In genomic region chr10:132429281-132430230, GRCh38 we compare ENCODE assay signal across 13 cellular contexts. TPM values are rescaled to one million over a fixed set of nuclear protein-coding genes. Genes with fewer than 3 reads are reported as not detected.
A peak's percentile ranks its signal among the peaks of the same experiment; 100 is the strongest.
DNase-seq lines count a peak whose midpoint lies in the region; ATAC-seq, FAIRE-seq and TF ChIP-seq lines count a peak whose summit lies in the region.
"Had no signal": no experiment of that assay in that cellular context is flagged by ENCODE, and none has a peak within 500 bp of the region (broad histone marks: within the 10 kb centered on the region; RNA-seq: fewer than 3 reads in every experiment).

No MANE protein-coding gene starts in this region.

- H3K27me3 ChIP-seq in endodermal cell (ENCODE audit: control insufficient read depth, insufficient read depth, low read length, poor library complexity, severe bottlenecking) = no peaks in the 10 kb centered on the region
- H3K27me3 ChIP-seq: heart left ventricle, upper lobe of left lung had no signal

- H3K4me3 ChIP-seq in endodermal cell (ENCODE audit: low read length) = no peak overlapping the region
- H3K4me3 ChIP-seq: heart left ventricle, upper lobe of left lung had no signal

- no peak overlapping the region for H3K9ac ChIP-seq in endodermal cell (ENCODE audit: extremely low read depth, low read length, poor library complexity, severe bottlenecking)

- TF ChIP-seq CTCF in endodermal cell (conservative IDR thresholded peaks at IDR 0.05) = no peak

- H3K36me3 ChIP-seq in endodermal cell (ENCODE audit: control insufficient read depth, insufficient read depth, low read length) = no peaks in the 10 kb centered on the region

- H3K27ac ChIP-seq in endodermal cell (ENCODE audit: low read depth, low read length) = no peak overlapping the region
- H3K27ac ChIP-seq: heart left ventricle had no signal

- peak; percentile 48 for ATAC-seq in sciatic nerve

- no peak for FAIRE-seq in GM12892 (lab: Jason Lieb, UNC)

- intact Hi-C loops in sciatic nerve (cut with DNase I) = no loop called here

- H3K27ac Mint-ChIP-seq in endodermal cell = no peak overlapping the region
- H3K27ac Mint-ChIP-seq: memory B cell had no signal

- peak; percentile 44 for DNase-seq in NCI-H748 (lab: John Stamatoyannopoulos, UW; ENCODE audit: unreplicated experiment)
- DNase-seq in NCI-H748 treated with DMSO at 0.1 percent for 48 hours (lab: John Stamatoyannopoulos, UW) = no peak
- peak; percentile 42 for DNase-seq in NCI-H146 (lab: John Stamatoyannopoulos, UW)
- peak; percentile 46 for DNase-seq in endodermal cell
- no peak for DNase-seq in sciatic nerve (ENCODE audit: low spot score)
- no peak for DNase-seq in activated T-cell treated with anti-CD3 and anti-CD28 coated beads, Interleukin-2, amount 50 U/mL, for 48 hours
- no peak for DNase-seq in GM12892 (ENCODE audit: insufficient read length)
- no peak for DNase-seq in stimulated activated naive CD4-positive, alpha-beta T cell (lab: John Stamatoyannopoulos, UW)
- DNase-seq: aorta, MM.1S had no signal

- H3K36me3 Mint-ChIP-seq in endodermal cell (ENCODE audit: low read depth) = no peaks in the 10 kb centered on the region
- H3K36me3 Mint-ChIP-seq: memory B cell had no signal

- no peaks in the 10 kb centered on the region for H3K4me1 Mint-ChIP-seq in endodermal cell

- no peaks in the 10 kb centered on the region for H3K9me3 Mint-ChIP-seq in endodermal cell
- H3K9me3 Mint-ChIP-seq: memory B cell had no signal

- no peaks in the 10 kb centered on the region for H3K27me3 Mint-ChIP-seq in endodermal cell (ENCODE audit: insufficient read depth)

- no peak for TF ChIP-seq POLR2A in GM12892 (IDR thresholded peaks at IDR 0.05; ENCODE audit: low read depth, low read length)

- no peaks in the 10 kb centered on the region for H3K4me1 ChIP-seq in endodermal cell (ENCODE audit: control insufficient read depth, insufficient read depth, low read length)

- no peaks in the 10 kb centered on the region for H3K9me3 ChIP-seq in endodermal cell (ENCODE audit: control insufficient read depth, low read length)
- H3K9me3 ChIP-seq: heart left ventricle, upper lobe of left lung had no signal

- H3K4me3 Mint-ChIP-seq in endodermal cell = no peak overlapping the region
- H3K4me3 Mint-ChIP-seq: memory B cell had no signal

- WGBS in endodermal cell (ENCODE audit: insufficient coverage in 1 of 2, insufficient read length in 1 of 2), 2 experiments = 92 to 97% methylated on average over 5 to 18 of the region's 18 CpGs

RNA-seq across cellular contexts. Expression of gene PWWP2B, which starts 32.6 kb away (rescaled TPM):
- total RNA-seq in endodermal cell (10 to 100 TPM; 11.4 to 13.9 TPM), sciatic nerve (13.3 TPM)
- 7.5 TPM for polyA plus RNA-seq in endodermal cell (2013, experiment 1 of 2)
- polyA plus RNA-seq in endodermal cell (2013, experiment 2 of 2) = 6.7 TPM
- not detected for polyA plus RNA-seq in GM12892 (2012; ENCODE audit: missing spikeins)

Comparison
In these comparisons a context has a peak if more than half of its experiments do, and no peak if none do; other contexts are left out.
1. DNase-seq: peak in NCI-H748 (single experiment), NCI-H146 (single experiment) and endodermal cell (single experiment); none in NCI-H748 treated with DMSO at 0.1 percent for 48 hours (single experiment), sciatic nerve (single experiment), activated T-cell treated with anti-CD3 and anti-CD28 coated beads, Interleukin-2, amount 50 U/mL, for 48 hours (0 of 2), GM12892 (single experiment) and stimulated activated naive CD4-positive, alpha-beta T cell (0 of 6).